ENCODE assay signal across 33 cellular contexts in genomic region chr10:54577682-54578081, GRCh38.
"Had no signal": no experiment of that assay in that cellular context is flagged by ENCODE, and none has a peak within 500 bp of the region (broad histone marks: within the 10 kb centered on the region; RNA-seq: fewer than 3 reads in every experiment).

No MANE protein-coding gene starts in this region.

- H3K4me3 ChIP-seq: adrenal gland, ascending aorta, body of pancreas, breast epithelium, cardiac muscle cell had no signal

- H3K9me3 ChIP-seq: adrenal gland, ascending aorta, body of pancreas, breast epithelium had no signal

- H3K36me3 ChIP-seq: adrenal gland, ascending aorta, brain microvascular endothelial cell, breast epithelium, cardiac muscle cell had no signal

- FAIRE-seq: astrocyte, bronchial epithelial cell, colon had no signal

- ATAC-seq: activated naive CD4-positive, alpha-beta T cell treated with anti-CD3 and anti-CD28 coated beads, Interleukin-2, amount 50 U/mL, for 72 hours; activated naive CD8-positive, alpha-beta T cell treated with anti-CD3 and anti-CD28 coated beads, Interleukin-2, amount 50 U/mL, for 24 hours; activated T-cell treated with anti-CD3 and anti-CD28 coated beads, Interleukin-2, amount 50 U/mL, for 4 hours; activated T-cell treated with anti-CD3 and anti-CD28 coated beads, Interleukin-2, amount 50 U/mL, for 72 hours; activated T-helper 17 cell treated with anti-CD3 and anti-CD28 coated beads, Interleukin-2, amount 50 U/mL, for 72 hours; body of pancreas had no signal

- DNase-seq: activated effector memory CD4-positive, alpha-beta T cell treated with anti-CD3 and anti-CD28 coated beads, Interleukin-2, amount 50 U/mL, for 16 hours; activated effector memory CD4-positive, alpha-beta T cell treated with Interleukin-2 at 50 U/mL for 16 hours; activated gamma-delta T cell; activated gamma-delta T cell treated with Interleukin-2 at 50 U/mL for 16 hours; activated naive CD4-positive, alpha-beta T cell; activated naive CD4-positive, alpha-beta T cell treated with anti-CD3 and anti-CD28 coated beads for 36 hours; activated naive CD4-positive, alpha-beta T cell treated with anti-CD3 and anti-CD28 coated beads, Interleukin-2, amount 10 ng/mL, durations not matched to agents 7 days and 5 days; activated naive CD4-positive, alpha-beta T cell treated with anti-CD3 and anti-CD28 coated beads, Interleukin-2, amount 50 U/mL, for 16 hours; activated naive CD4-positive, alpha-beta T cell treated with Interleukin-2 at 50 U/mL for 16 hours; activated naive CD8-positive, alpha-beta T cell treated with anti-CD3 and anti-CD28 coated beads for 36 hours; activated naive CD8-positive, alpha-beta T cell treated with anti-CD3 and anti-CD28 coated beads, Interleukin-2, amount 10 ng/mL, durations not matched to agents 7 days and 5 days; activated naive CD8-positive, alpha-beta T cell treated with anti-CD3 and anti-CD28 coated beads, Interleukin-2, amount 50 U/mL, for 24 hours; activated T-cell treated with anti-CD3 and anti-CD28 coated beads, Interleukin-2, amount 50 U/mL, for 4 hours; activated T-cell treated with anti-CD3 and anti-CD28 coated beads, Interleukin-2, amount 50 U/mL, for 48 hours; activated T-cell treated with anti-CD3 and anti-CD28 coated beads, Interleukin-2, amount 50 U/mL, for 72 hours; adrenal gland; amniotic stem cell; amygdala; anterior cingulate cortex; aorta; body of pancreas; brain microvascular endothelial cell; caudate nucleus; central memory CD4-positive, alpha-beta T cell; cerebellar nuclear complex had no signal

- H3K27ac ChIP-seq: adrenal gland, ascending aorta, body of pancreas, brain microvascular endothelial cell, breast epithelium, cardiac muscle cell had no signal

- H3K4me1 ChIP-seq: adrenal gland, ascending aorta, body of pancreas, breast epithelium had no signal

- H3K27me3 ChIP-seq: adrenal gland, ascending aorta, body of pancreas, brain microvascular endothelial cell, breast epithelium, cardiac muscle cell had no signal
